ENCODE assay signal across 24 cellular contexts in the genomic region with DNA sequence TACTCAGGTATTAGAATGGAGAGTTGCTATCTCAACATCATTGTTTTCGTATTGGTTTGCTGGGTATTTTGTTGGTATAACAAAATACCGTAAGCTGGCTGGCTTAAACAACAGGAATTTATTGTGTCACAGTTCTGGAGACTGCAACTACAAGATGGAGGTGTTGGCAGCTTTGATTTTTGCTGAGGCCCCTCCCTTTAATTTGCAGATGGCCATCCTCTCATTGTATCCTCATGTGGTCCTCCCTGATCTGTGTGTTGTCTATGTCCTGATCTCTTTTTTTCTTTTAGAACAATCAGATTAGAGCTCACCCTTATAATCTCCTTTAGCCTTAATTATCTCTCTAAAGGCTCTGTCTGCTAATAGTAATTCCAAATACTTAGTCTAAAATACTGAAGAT.
"Had no signal": no experiment of that assay in that cellular context is flagged by ENCODE, and none has a peak within 500 bp of the region (broad histone marks: within the 10 kb centered on the region; RNA-seq: fewer than 3 reads in every experiment).

No MANE protein-coding gene starts in this region.

- H3K36me3 ChIP-seq: colonic mucosa, gastrocnemius medialis, heart right ventricle, left lung, right lobe of liver, suprapubic skin had no signal

- H3K4me3 ChIP-seq: colonic mucosa, gastrocnemius medialis, heart right ventricle, left lung, mucosa of descending colon, right lobe of liver, suprapubic skin had no signal

- H3K4me1 ChIP-seq: colonic mucosa, gastrocnemius medialis, heart right ventricle, left lung, parathyroid adenoma, right lobe of liver, suprapubic skin had no signal

- H3K9me3 ChIP-seq: colonic mucosa, gastrocnemius medialis, heart right ventricle, left lung, mucosa of descending colon, right lobe of liver, suprapubic skin had no signal

- ATAC-seq: esophagus mucosa; gastrocnemius medialis; heart right ventricle; left cardiac atrium; left lung; mucosa of descending colon; natural killer cell treated with Interleukin-12 subunit alpha and Interleukin-12 subunit beta and Interleukin-15 and Interleukin-18, amount 100 ng/mL, for 72 hours; right lobe of liver; stimulated activated naive CD8-positive, alpha-beta T cell treated with anti-CD3 and anti-CD28 coated beads, Interleukin-15, amount 100 ng/mL, for 72 hours had no signal

- H3K27ac ChIP-seq: colonic mucosa, epithelial cell of prostate, gastrocnemius medialis, heart right ventricle, left lung, parathyroid adenoma, right lobe of liver, suprapubic skin had no signal

- DNase-seq: colonic mucosa; effector CD8-positive, alpha-beta T cell; endodermal cell; foreskin fibroblast; gastrocnemius medialis; heart right ventricle; hippocampal formation; left cardiac atrium; left lung; mesenchymal stem cell; mucosa of descending colon; naive B cell; right lobe of liver; small intestine; stimulated activated CD4-positive, alpha-beta T cell treated with anti-CD3 and anti-CD28 coated beads, Interleukin-15, amount 100 ng/mL, for 24 hours; stimulated activated CD4-positive, alpha-beta T cell treated with anti-CD3 and anti-CD28 coated beads, Interleukin-2, amount 100 ng/mL, for 48 hours; stimulated activated CD8-positive, alpha-beta memory T cell treated with anti-CD3 and anti-CD28 coated beads, Interleukin-4, amount 100 ng/mL, for 48 hours; stimulated activated naive CD4-positive, alpha-beta T cell; stimulated activated naive CD8-positive, alpha-beta T cell treated with anti-CD3 and anti-CD28 coated beads, Interleukin-15, amount 100 ng/mL, for 72 hours had no signal

- H3K27me3 ChIP-seq: colonic mucosa, gastrocnemius medialis, heart right ventricle, left lung, right lobe of liver, suprapubic skin had no signal
